Comparison of ENCODE assay signal across 14 cellular contexts in the genomic region with DNA sequence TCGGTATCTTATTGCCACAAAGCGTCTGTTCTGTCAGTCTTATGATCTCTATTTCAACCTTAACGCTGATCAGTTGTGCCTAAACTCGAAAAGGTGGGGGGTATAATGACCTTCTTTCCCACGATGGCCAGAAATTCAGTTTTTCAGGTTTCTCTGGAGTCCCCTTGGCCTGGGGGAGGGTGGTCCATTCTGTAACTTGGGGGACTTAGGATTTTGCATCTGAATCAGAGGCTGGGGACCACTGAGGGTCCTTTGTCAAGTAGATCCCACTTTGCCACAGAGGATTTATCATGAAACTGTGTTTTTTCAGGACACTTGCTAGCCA.
"Had no signal": no experiment of that assay in that cellular context is flagged by ENCODE, and none has a peak within 500 bp of the region (broad histone marks: within the 10 kb centered on the region; RNA-seq: fewer than 3 reads in every experiment).

No MANE protein-coding gene starts in this region.

- H3K36me3 Mint-ChIP-seq: activated naive CD8-positive, alpha-beta T cell treated with anti-CD3 and anti-CD28 coated beads for 36 hours; natural killer cell treated with Interleukin-12 subunit alpha and Interleukin-12 subunit beta and Interleukin-15 and Interleukin-18, amount 100 ng/mL, for 72 hours had no signal

- H3K4me1 Mint-ChIP-seq: activated naive CD8-positive, alpha-beta T cell treated with anti-CD3 and anti-CD28 coated beads for 36 hours had no signal

- H3K27me3 Mint-ChIP-seq: activated naive CD8-positive, alpha-beta T cell treated with anti-CD3 and anti-CD28 coated beads for 36 hours had no signal

- H3K27me3 ChIP-seq: brain microvascular endothelial cell, gastroesophageal sphincter, heart right ventricle, suprapubic skin, upper lobe of right lung had no signal

- H3K4me1 ChIP-seq: gastroesophageal sphincter, suprapubic skin, upper lobe of right lung had no signal

- H3K36me3 ChIP-seq: brain microvascular endothelial cell, gastroesophageal sphincter, heart right ventricle, suprapubic skin, upper lobe of right lung had no signal

- H3K27ac Mint-ChIP-seq: activated naive CD8-positive, alpha-beta T cell treated with anti-CD3 and anti-CD28 coated beads for 36 hours; activated T-helper 1 cell treated with anti-CD3 and anti-CD28 coated beads, Interleukin-12 subunit alpha, Interleukin-12 subunit beta, Interleukin-2, Interleukin-4 antibody, amounts not matched to agents 30 ng/mL and 10 ng/mL and 1 ng/mL, durations not matched to agents 14 hours and 24 hours and 36 hours; dendritic cell treated with granulocyte-macrophage colony-stimulating factor and Interleukin-4, amounts not matched to agents 40 ng/mL and 50 ng/mL, for 4 days; natural killer cell treated with Interleukin-12 subunit alpha and Interleukin-12 subunit beta and Interleukin-15 and Interleukin-18, amount 100 ng/mL, for 72 hours had no signal

- H3K9me3 ChIP-seq: gastroesophageal sphincter, heart right ventricle, suprapubic skin, upper lobe of right lung had no signal

- H3K4me3 ChIP-seq: gastroesophageal sphincter, heart right ventricle, skin epidermis, suprapubic skin, upper lobe of right lung had no signal

- H3K27ac ChIP-seq: brain microvascular endothelial cell, suprapubic skin had no signal

- H3K9me3 Mint-ChIP-seq: activated naive CD8-positive, alpha-beta T cell treated with anti-CD3 and anti-CD28 coated beads for 36 hours; activated T-helper 1 cell treated with anti-CD3 and anti-CD28 coated beads, Interleukin-12 subunit alpha, Interleukin-12 subunit beta, Interleukin-2, Interleukin-4 antibody, amounts not matched to agents 30 ng/mL and 10 ng/mL and 1 ng/mL, durations not matched to agents 14 hours and 24 hours and 36 hours; dendritic cell treated with granulocyte-macrophage colony-stimulating factor and Interleukin-4, amounts not matched to agents 40 ng/mL and 50 ng/mL, for 4 days; natural killer cell treated with Interleukin-12 subunit alpha and Interleukin-12 subunit beta and Interleukin-15 and Interleukin-18, amount 100 ng/mL, for 72 hours had no signal

- H3K4me3 Mint-ChIP-seq: activated naive CD8-positive, alpha-beta T cell treated with anti-CD3 and anti-CD28 coated beads for 36 hours; activated T-helper 1 cell treated with anti-CD3 and anti-CD28 coated beads, Interleukin-12 subunit alpha, Interleukin-12 subunit beta, Interleukin-2, Interleukin-4 antibody, amounts not matched to agents 30 ng/mL and 10 ng/mL and 1 ng/mL, durations not matched to agents 14 hours and 24 hours and 36 hours; dendritic cell treated with granulocyte-macrophage colony-stimulating factor and Interleukin-4, amounts not matched to agents 40 ng/mL and 50 ng/mL, for 4 days; natural killer cell treated with Interleukin-12 subunit alpha and Interleukin-12 subunit beta and Interleukin-15 and Interleukin-18, amount 100 ng/mL, for 72 hours had no signal

- ATAC-seq: gastroesophageal sphincter; natural killer cell treated with Interleukin-12 subunit alpha and Interleukin-12 subunit beta and Interleukin-15 and Interleukin-18, amount 100 ng/mL, for 72 hours; upper lobe of right lung had no signal

- DNase-seq: activated naive CD8-positive, alpha-beta T cell treated with anti-CD3 and anti-CD28 coated beads for 36 hours; brain microvascular endothelial cell; heart right ventricle; mesendoderm; stimulated activated CD4-positive, alpha-beta T cell treated with anti-CD3 and anti-CD28 coated beads, Interleukin-15, amount 100 ng/mL, for 24 hours; stimulated activated CD4-positive, alpha-beta T cell treated with anti-CD3 and anti-CD28 coated beads, Interleukin-4, amount 100 ng/mL, for 24 hours; stimulated activated naive CD4-positive, alpha-beta T cell; upper lobe of right lung had no signal
